In the genomic region with DNA sequence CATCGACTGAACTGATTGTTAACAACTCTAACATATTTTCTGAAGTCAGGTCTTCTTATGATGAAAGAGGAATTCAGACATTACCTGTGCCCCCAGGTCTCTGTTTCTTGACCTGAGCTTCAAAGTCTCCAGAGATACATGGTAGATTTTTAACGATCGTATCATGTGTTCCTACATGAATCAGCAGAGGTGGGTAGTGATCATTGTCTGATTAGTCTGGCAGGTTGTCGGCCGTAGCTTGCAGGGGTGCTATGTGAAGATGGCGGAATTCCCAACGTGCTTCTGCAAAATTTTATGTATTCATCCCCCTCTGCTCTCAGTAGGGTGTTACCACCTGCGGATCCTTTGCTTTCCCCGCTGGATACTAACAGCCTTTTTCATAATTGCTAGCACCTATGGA, we compare ENCODE assay signal across 34 cellular contexts.
"Had no signal": no experiment of that assay in that cellular context is flagged by ENCODE, and none has a peak within 500 bp of the region (broad histone marks: within the 10 kb centered on the region; RNA-seq: fewer than 3 reads in every experiment).

No MANE protein-coding gene starts in this region.

- H3K27ac ChIP-seq: KMS-11 had no signal

- H3K4me3 ChIP-seq: MG63 had no signal

- H3K27me3 ChIP-seq: MG63 had no signal

- DNase-seq: Karpas-422, Kasumi-1, MG63, MM.1S, MV-4-11, NCI-H1048, NCI-H1092, NCI-H1092 treated with DMSO at 0.1 percent for 48 hours, NCI-H1105, NCI-H1105 treated with DMSO at 0.1 percent for 48 hours, NCI-H1417, NCI-H1417 treated with DMSO at 0.1 percent for 48 hours, NCI-H1436, NCI-H1436 treated with DMSO at 0.1 percent for 48 hours, NCI-H146, NCI-H1694, NCI-H1694 treated with DMSO at 0.1 percent for 48 hours, NCI-H187, NCI-H1930, NCI-H2029, NCI-H2029 treated with DMSO at 0.1 percent for 48 hours, NCI-H2081, NCI-H2081 treated with DMSO at 0.1 percent for 48 hours, NCI-H2107, NCI-H2171, NCI-H2171 treated with DMSO at 0.1 percent for 48 hours, NCI-H2227 treated with DMSO at 0.1 percent for 48 hours, NCI-H226, NCI-H345, NCI-H446, NCI-H446 treated with DMSO at 0.1 percent for 48 hours, NCI-H510A, NCI-H510A treated with DMSO at 0.1 percent for 48 hours had no signal

- H3K9me3 ChIP-seq: MG63 had no signal

- H3K4me2 ChIP-seq: KMS-11 had no signal

- H3K9ac ChIP-seq: KMS-11 had no signal

- H3K36me3 ChIP-seq: MG63 had no signal
